ENCODE assay signal across 23 cellular contexts in genomic region chr17:10088444-10088843, GRCh38.
DNase-seq lines count a peak whose midpoint lies in the region; ATAC-seq, FAIRE-seq and TF ChIP-seq lines count a peak whose summit lies in the region.
"Had no signal": no experiment of that assay in that cellular context is flagged by ENCODE, and none has a peak within 500 bp of the region (broad histone marks: within the 10 kb centered on the region; RNA-seq: fewer than 3 reads in every experiment).

No MANE protein-coding gene starts in this region.

- no peak overlapping the region for H3K4me2 ChIP-seq in HepG2 (ENCODE audit: low read depth, low read length)

- H3K4me3 Mint-ChIP-seq in brain: no peak overlapping the region
- H3K4me3 Mint-ChIP-seq in mesothelial cell of epicardium: no peak overlapping the region
- H3K4me3 Mint-ChIP-seq: CD4-positive, CD25-positive, alpha-beta regulatory T cell; HFFc6; IgD-negative memory B cell had no signal

- H3K9ac ChIP-seq in HepG2 (ENCODE audit: insufficient read depth, low read depth, low read length): no peak overlapping the region

- H3K27ac Mint-ChIP-seq in brain (peak overlapping the region; percentile 47 to 86 (median 68)), mesothelial cell of epicardium (peak overlapping the region; percentile 81)
- H3K27ac Mint-ChIP-seq: CD4-positive, CD25-positive, alpha-beta regulatory T cell; HFFc6; IgD-negative memory B cell had no signal

- no peak overlapping the region for H2AFZ ChIP-seq in HepG2 (ENCODE audit: low read length)

- H3K79me2 ChIP-seq in HepG2 (ENCODE audit: insufficient read depth, low read length): no peaks in the 10 kb centered on the region

- H3K9me3 Mint-ChIP-seq in brain: peaks cover 7 to 17% (median 12%) of the 10 kb centered on the region in 5 experiments
- H3K9me3 Mint-ChIP-seq in mesothelial cell of epicardium: peaks cover 7% of the 10 kb centered on the region

- H3K27ac ChIP-seq in HepG2 (ENCODE audit: extremely low read length, insufficient read depth, low read length) (no peak overlapping the region), right lobe of liver (no peak overlapping the region)
- H3K27ac ChIP-seq: SJCRH30 had no signal

- peaks cover 6 to 26% of the 10 kb centered on the region in 2 experiments; a peak in 4 of 5 replicates for H3K27me3 ChIP-seq in HepG2 (ENCODE audit: control insufficient read depth in 1 of 2, insufficient read depth in 2 of 2, low read length in 2 of 2)
- no peaks in the 10 kb centered on the region for H3K27me3 ChIP-seq in right lobe of liver
- H3K27me3 ChIP-seq: SJCRH30 had no signal

- FAIRE-seq in HepG2 (lab: Jason Lieb, UNC): no peak
- FAIRE-seq: H1 had no signal

- H3K36me3 Mint-ChIP-seq in brain: peaks cover 10% of the 10 kb centered on the region
- peaks cover 7% of the 10 kb centered on the region for H3K36me3 Mint-ChIP-seq in mesothelial cell of epicardium
- H3K36me3 Mint-ChIP-seq: CD4-positive, CD25-positive, alpha-beta regulatory T cell had no signal

- TF ChIP-seq POLR2A in HepG2 (IDR thresholded peaks at IDR 0.05; ENCODE audit: insufficient read depth in 1 of 2, low read depth in 2 of 2, low read length in 2 of 2): no peak
- TF ChIP-seq POLR2A in right lobe of liver (IDR thresholded peaks at IDR 0.05): no peak

- POLR2A ChIA-PET in HepG2 (lab: Yijun Ruan, JAX): no interaction called here

- intact Hi-C loops in HepG2 (cut with micrococcal nuclease; ENCODE audit: unreplicated experiment) (no loop called here), right lobe of liver (cut with DNase I) (no loop called here), mucosa of descending colon (cut with DNase I, micrococcal nuclease) (no loop called here)

- no peaks in the 10 kb centered on the region for H3K4me1 ChIP-seq in HepG2 (ENCODE audit: insufficient read depth, low read length)
- no peaks in the 10 kb centered on the region for H3K4me1 ChIP-seq in right lobe of liver
- H3K4me1 ChIP-seq in mucosa of descending colon (ENCODE audit: low read depth): no peaks in the 10 kb centered on the region
- H3K4me1 ChIP-seq: SJCRH30 had no signal

- H3K9me3 ChIP-seq in HepG2 (ENCODE audit: low read length) (peaks cover 12% of the 10 kb centered on the region), right lobe of liver (peaks cover 0 to 5% (median 0%) of the 10 kb centered on the region in 4 donors), mucosa of descending colon (peaks cover 4% of the 10 kb centered on the region)
- H3K9me3 ChIP-seq: Caco-2, SJCRH30 had no signal

- 2% methylated on average over 5 of the region's 6 CpGs for WGBS in HepG2 (ENCODE audit: low lambda C conversion rate)
- 51% methylated on average over 6 of the region's 6 CpGs for WGBS in right lobe of liver (ENCODE audit: insufficient coverage, low coverage, low lambda C conversion rate, missing lambda C conversion rate)

- TF ChIP-seq CTCF in HepG2 (CRISPR knock-in tag; IDR thresholded peaks at IDR 0.05) (no peak), right lobe of liver (IDR thresholded peaks at IDR 0.05) (no peak), brain (conservative IDR thresholded peaks at IDR 0.05) (no peak), mesothelial cell of epicardium (IDR thresholded peaks at IDR 0.05; ENCODE audit: unreplicated experiment) (no peak), mucosa of descending colon (IDR thresholded peaks at IDR 0.05) (no peak)

- in situ Hi-C loops in HepG2 (cut with HindIII; ENCODE audit: extremely low pct_ligation_motif_present, low pct_unique_long_range_greater_than_20kb): no loop called here

- no TSS peak for BruUV-seq in HepG2 (replicated peaks; lab: Mats Ljungman, UMichigan)

- no peak for DNase-seq in HepG2 (ENCODE audit: low spot score)
- no peak for DNase-seq in right lobe of liver
- DNase-seq in mesothelial cell of epicardium (ENCODE audit: low spot score in 2 of 2, unreplicated experiment in 2 of 2): no peak
- DNase-seq in HUDEP-2 (lab: John Stamatoyannopoulos, UW; ENCODE audit: unreplicated experiment in 76 of 76): no peak
- DNase-seq in ureter (ENCODE audit: low spot score): no peak
- no peak for DNase-seq in mucosa of descending colon
- DNase-seq: ACHN; AML-193; Caco-2; CD4-positive, CD25-positive, alpha-beta regulatory T cell; DMS153; HFFc6; Kasumi-1; NCI-H1105 treated with DMSO at 0.1 percent for 48 hours; NCI-H187; NCI-H345; NCI-H526; RPMI8226; SJCRH30 had no signal

- no peak for TF ChIP-seq EP300 in HepG2 (IDR thresholded peaks at IDR 0.05; ENCODE audit: low read depth in 2 of 2, low read length in 2 of 2)
- no peak for TF ChIP-seq EP300 in HepG2 (CRISPR knock-in tag; IDR thresholded peaks at IDR 0.05; ENCODE audit: borderline replicate concordance)

- H3K4me1 Mint-ChIP-seq in brain (peaks cover 63% of the 10 kb centered on the region), mesothelial cell of epicardium (peaks cover 51% of the 10 kb centered on the region)
- H3K4me1 Mint-ChIP-seq: CD4-positive, CD25-positive, alpha-beta regulatory T cell had no signal

- no peak overlapping the region for H3K4me3 ChIP-seq in HepG2 (replicated peaks in 1 of 3; ENCODE audit: insufficient read depth in 1 of 3, low read depth in 2 of 3, low read length in 3 of 3)
- no peak overlapping the region for H3K4me3 ChIP-seq in right lobe of liver
- H3K4me3 ChIP-seq in mucosa of descending colon: no peak overlapping the region
- H3K4me3 ChIP-seq: SJCRH30 had no signal

- ATAC-seq in HepG2 (no peak), right lobe of liver (no peak), HG03108 (IDR thresholded peaks at IDR 0.05; ENCODE audit: unreplicated experiment) (no peak), mucosa of descending colon (no peak)

- H3K27me3 Mint-ChIP-seq in brain (no peaks in the 10 kb centered on the region), mesothelial cell of epicardium (ENCODE audit: low read depth) (no peaks in the 10 kb centered on the region)
- H3K27me3 Mint-ChIP-seq: CD4-positive, CD25-positive, alpha-beta regulatory T cell had no signal

- no peaks in the 10 kb centered on the region for H4K20me1 ChIP-seq in HepG2 (ENCODE audit: insufficient read depth, low read length)

- H3K36me3 ChIP-seq in HepG2 (replicated peaks in 1 of 2; ENCODE audit: control insufficient read depth in 1 of 2, insufficient read depth in 2 of 2, low read length in 2 of 2): no peaks in the 10 kb centered on the region
- no peaks in the 10 kb centered on the region for H3K36me3 ChIP-seq in right lobe of liver
- H3K36me3 ChIP-seq in mucosa of descending colon (ENCODE audit: low read depth): no peaks in the 10 kb centered on the region
- H3K36me3 ChIP-seq: SJCRH30 had no signal

- TF ChIP-seq RAD21 in HepG2 (CRISPR knock-in tag; IDR thresholded peaks at IDR 0.05): no peak

- CTCF ChIA-PET in HepG2 (lab: Yijun Ruan, JAX; ENCODE audit: low intra/inter-chr PET ratio, low total read pairs): no interaction called here

TF ChIP-seq in HepG2, 621 proteins besides CTCF, POLR2A, EP300 and RAD21:
- TF ChIP-seq MAFK (conservative IDR thresholded peaks at IDR 0.05 in 1 of 2, IDR thresholded peaks at IDR 0.05 in 1 of 2; ENCODE audit: low read length in 2 of 2) (peak; percentile 46 to 67), FOXP1 (IDR thresholded peaks at IDR 0.05) (no peak), FOXP1 (CRISPR knock-in tag; IDR thresholded peaks at IDR 0.05) (no peak), ZNF530 (CRISPR knock-in tag; IDR thresholded peaks at IDR 0.05; ENCODE audit: low read depth) (no peak), MAFF (IDR thresholded peaks at IDR 0.05; ENCODE audit: low read depth, low read length) (peak; percentile 46)
